ENCODE assay signal across 14 cellular contexts in genomic region chr12:49810159-49810459, GRCh38.
A peak's percentile ranks its signal among the peaks of the same experiment; 100 is the strongest.
DNase-seq lines count a peak whose midpoint lies in the region; ATAC-seq and TF ChIP-seq lines count a peak whose summit lies in the region.
"Had no signal": no experiment of that assay in that cellular context is flagged by ENCODE, and none has a peak within 500 bp of the region (broad histone marks: within the 10 kb centered on the region; RNA-seq: fewer than 3 reads in every experiment).

No MANE protein-coding gene starts in this region.

- no peak for ATAC-seq in GM21528 (IDR thresholded peaks at IDR 0.05; ENCODE audit: low FRiP score, unreplicated experiment)

- H3K27ac ChIP-seq in cingulate gyrus (ENCODE audit: low read depth, low read length) (peak overlapping the region; percentile 90), iPS-20b (ENCODE audit: low read length) (no peak overlapping the region), rectal smooth muscle tissue (ENCODE audit: low read depth, low read length) (peak overlapping the region; percentile 66), RWPE1 (no peak overlapping the region)
- H3K27ac ChIP-seq: right lobe of liver had no signal

- H3K9ac ChIP-seq in iPS-20b (ENCODE audit: low read depth, low read length) (peak overlapping the region; percentile 54; the same call in 1 of the 2 replicates), rectal smooth muscle tissue (ENCODE audit: low read length) (no peak overlapping the region)

- H3K9me3 ChIP-seq in iPS-20b (ENCODE audit: insufficient read depth, low read depth, low read length) = no peaks in the 10 kb centered on the region
- H3K9me3 ChIP-seq: right lobe of liver had no signal

- CTCF ChIA-PET in RWPE1 (lab: Yijun Ruan, JAX) = no interaction called here

- H3K36me3 ChIP-seq in iPS-20b (ENCODE audit: insufficient read depth, low read depth, low read length) (peaks cover 25% of the 10 kb centered on the region; the same call in 1 of the 2 replicates), rectal smooth muscle tissue (ENCODE audit: control insufficient read depth, insufficient read depth, low read length) (peaks cover 4% of the 10 kb centered on the region)

- DNase-seq in Ammon's horn (ENCODE audit: low spot score) = peak; percentile 54
- DNase-seq in foreskin fibroblast = no peak
- DNase-seq in HPDE6-E6E7 (ENCODE audit: extremely low spot score) = no peak
- DNase-seq in RWPE1 (ENCODE audit: low spot score) = no peak
- DNase-seq: activated B cell treated with CpG ODN at 0.5 μM for 24 hours; activated CD8-positive, alpha-beta memory T cell treated with anti-CD3 and anti-CD28 coated beads, Interleukin-2, amount 50 U/mL, for 4 hours; activated naive CD4-positive, alpha-beta T cell treated with anti-CD3 and anti-CD28 coated beads, Interleukin-2, amount 10 ng/mL, durations not matched to agents 7 days and 5 days; erythroblast; NCI-H2171 treated with DMSO at 0.1 percent for 48 hours; right lobe of liver had no signal

- H3K4me1 ChIP-seq in iPS-20b (ENCODE audit: insufficient read depth, low read length) (peaks cover 25% of the 10 kb centered on the region), rectal smooth muscle tissue (ENCODE audit: control insufficient read depth, insufficient read depth, low read length) (peaks cover 16% of the 10 kb centered on the region)
- H3K4me1 ChIP-seq: right lobe of liver had no signal

- TF ChIP-seq CTCF in foreskin fibroblast (IDR thresholded peaks at IDR 0.05; ENCODE audit: low read depth, low read length) (no peak), RWPE1 (conservative IDR thresholded peaks at IDR 0.05; ENCODE audit: low read depth) (no peak)

- no peak overlapping the region; the same call in 1 of the 2 replicates for H3K4me3 ChIP-seq in iPS-20b (ENCODE audit: low read length)
- H3K4me3 ChIP-seq in rectal smooth muscle tissue (ENCODE audit: low read length) = no peak overlapping the region
- no peak overlapping the region for H3K4me3 ChIP-seq in foreskin fibroblast (ENCODE audit: low read depth in 1 of 2, low read length in 2 of 2)
- H3K4me3 ChIP-seq: right lobe of liver had no signal

- POLR2A ChIA-PET in RWPE1 (lab: Yijun Ruan, JAX; ENCODE audit: low non-redundant PET) = no interaction called here

- H3K27me3 ChIP-seq in iPS-20b (ENCODE audit: insufficient read depth, low read length) (no peaks in the 10 kb centered on the region), rectal smooth muscle tissue (ENCODE audit: control insufficient read depth, insufficient read depth, low read length) (no peaks in the 10 kb centered on the region)
- H3K27me3 ChIP-seq: right lobe of liver had no signal

Comparison
In these comparisons a context has a peak if more than half of its experiments do, and no peak if none do; other contexts are left out.
1. H3K27ac ChIP-seq: peak in cingulate gyrus (single experiment) and rectal smooth muscle tissue (single experiment); none in iPS-20b (single experiment) and RWPE1 (single experiment).